In genomic region chr19:2044709-2045500, GRCh38 we compare ENCODE assay signal across 1 cellular context.
TF ChIP-seq lines count a peak whose summit lies in the region.

No MANE protein-coding gene starts in this region.

TF ChIP-seq in GM12878, 131 proteins besides CTCF, POLR2A, EP300 and RAD21:
- TF ChIP-seq BRCA1 (IDR thresholded peaks at IDR 0.05; ENCODE audit: low read depth, low read length) (no peak), POLR2AphosphoS5 (IDR thresholded peaks at IDR 0.05; ENCODE audit: low read length) (peak; percentile 46), TCF3 (IDR thresholded peaks at IDR 0.05; ENCODE audit: borderline replicate concordance, insufficient read depth, low read depth, low read length) (0 out of 2 replicates have a peak, but pooled peaks have one; percentile 11), BCL3 (IDR thresholded peaks at IDR 0.05; ENCODE audit: borderline replicate concordance, insufficient read depth, low read depth, low read length, poor library complexity, severe bottlenecking) (no peak), ZBTB40 (IDR thresholded peaks at IDR 0.05; ENCODE audit: borderline replicate concordance) (no peak), KDM1A (IDR thresholded peaks at IDR 0.05; ENCODE audit: borderline replicate concordance) (no peak), BMI1 (IDR thresholded peaks at IDR 0.05; ENCODE audit: borderline replicate concordance) (no peak), NFIC (IDR thresholded peaks at IDR 0.05; ENCODE audit: low read depth, low read length) (no peak), ZNF274 (IDR thresholded peaks at IDR 0.05; ENCODE audit: insufficient read depth, insufficient read length) (no peak), ZNF622 (IDR thresholded peaks at IDR 0.05) (no peak)
